8 cellular contexts compared by ENCODE assay signal in genomic region chr11:124801014-124801413, GRCh38. TPM values are rescaled to one million over a fixed set of nuclear protein-coding genes. Genes with fewer than 3 reads are reported as not detected.
DNase-seq lines count a peak whose midpoint lies in the region; ATAC-seq, FAIRE-seq and TF ChIP-seq lines count a peak whose summit lies in the region.

No MANE protein-coding gene starts in this region.

- peak overlapping the region; percentile 83 for H3K4me3 ChIP-seq in ACC112 (ENCODE audit: low read depth, low read length)
- peak overlapping the region; percentile 88 for H3K4me3 ChIP-seq in HEK293 (ENCODE audit: low read depth, low read length)
- peak overlapping the region; percentile 86 for H3K4me3 ChIP-seq in astrocyte (ENCODE audit: insufficient read depth, low read depth, low read length)
- H3K4me3 ChIP-seq in kidney (ENCODE audit: low read length in 2 of 2): peak overlapping the region; percentile 68 to 79

- no peaks in the 10 kb centered on the region for H3K36me3 ChIP-seq in ACC112 (ENCODE audit: insufficient read depth, low read length)
- no peaks in the 10 kb centered on the region for H3K36me3 ChIP-seq in HEK293 (ENCODE audit: control insufficient read depth in 2 of 2, insufficient read depth in 1 of 2, low read length in 2 of 2)
- H3K36me3 ChIP-seq in astrocyte (ENCODE audit: insufficient read depth, low read length): no peaks in the 10 kb centered on the region
- H3K36me3 ChIP-seq in kidney (ENCODE audit: control insufficient read depth in 1 of 2, insufficient read depth in 2 of 2, low read length in 2 of 2): no peaks in the 10 kb centered on the region

- H3K4me2 ChIP-seq in astrocyte (ENCODE audit: low read length): peak overlapping the region; percentile 96

- no peaks in the 10 kb centered on the region for H3K27me3 Mint-ChIP-seq in astrocyte (ENCODE audit: low read depth, unreplicated experiment)

- intact Hi-C loops in kidney (cut with DNase I): no loop called here

- H3K79me2 ChIP-seq in ACC112 (ENCODE audit: control insufficient read depth, insufficient read depth, low read length, unreplicated experiment) (peaks cover 42% of the 10 kb centered on the region), astrocyte (ENCODE audit: insufficient read depth, low read length) (peaks cover 42% of the 10 kb centered on the region)

- H3K27ac ChIP-seq in ACC112 (ENCODE audit: low read depth, low read length) (peak overlapping the region; percentile 92), HEK293 (ENCODE audit: extremely low read depth, low read depth, low read length) (peak overlapping the region; percentile 92; the same call in 1 of the 2 replicates), astrocyte (ENCODE audit: low read depth, low read length) (peak overlapping the region; percentile 92), kidney (ENCODE audit: low read depth in 2 of 2, low read length in 2 of 2) (peak overlapping the region; percentile 97 to 98), substantia nigra (ENCODE audit: low read depth, low read length, poor library complexity, severe bottlenecking) (peak overlapping the region; percentile 88)

- peaks cover 7% of the 10 kb centered on the region for H3K36me3 Mint-ChIP-seq in astrocyte (ENCODE audit: low read depth, unreplicated experiment)

- H3K9me3 Mint-ChIP-seq in astrocyte (ENCODE audit: unreplicated experiment): peaks cover 2% of the 10 kb centered on the region

- H3K27me3 ChIP-seq in ACC112 (ENCODE audit: insufficient read depth, low read length) (no peaks in the 10 kb centered on the region), astrocyte (ENCODE audit: insufficient read depth, low read length) (no peaks in the 10 kb centered on the region)

- POLR2A ChIA-PET in HEK293 (lab: Yijun Ruan, JAX): interaction anchor here (1.3 to 2.3 kb wide), 6 partner anchors 13 to 128 kb away, joined by 4 to 14 read pairs (median 10); partner anchors contain the start of genes SIAE and SPA17

- H3K9me3 ChIP-seq in HEK293 (ENCODE audit: control insufficient read depth, insufficient read depth, low read depth, low read length) (no peaks in the 10 kb centered on the region), astrocyte (ENCODE audit: insufficient read depth, low read depth, low read length) (no peaks in the 10 kb centered on the region), kidney (ENCODE audit: control insufficient read depth in 1 of 2, low read length in 2 of 2) (no peaks in the 10 kb centered on the region)

- peak overlapping the region; percentile 1 for H2AFZ ChIP-seq in ACC112 (ENCODE audit: low read length, unreplicated experiment)
- H2AFZ ChIP-seq in astrocyte (ENCODE audit: low read depth, low read length): peak overlapping the region; percentile 85

- H3K27ac Mint-ChIP-seq in astrocyte (ENCODE audit: unreplicated experiment): peak overlapping the region; percentile 97

- FAIRE-seq in astrocyte (lab: Jason Lieb, UNC) (no peak), kidney (lab: Jason Lieb, UNC) (no peak)

- H3K4me1 Mint-ChIP-seq in astrocyte (ENCODE audit: low read depth, unreplicated experiment): peaks cover 18% of the 10 kb centered on the region

- no peak for ATAC-seq in GM21717 (IDR thresholded peaks at IDR 0.05; ENCODE audit: unreplicated experiment)
- ATAC-seq in HG03378 (IDR thresholded peaks at IDR 0.05; ENCODE audit: unreplicated experiment): no peak

- peak overlapping the region; percentile 89 for H3K4me3 Mint-ChIP-seq in astrocyte (ENCODE audit: unreplicated experiment)

- H4K20me1 ChIP-seq in astrocyte (ENCODE audit: insufficient read depth, low read length): peaks cover 31% of the 10 kb centered on the region

- CTCF ChIA-PET in HEK293 (lab: Yijun Ruan, JAX): interaction anchor here (0.6 to 2.7 kb wide), 8 partner anchors 13 to 248 kb away, joined by 3 to 16 read pairs (median 5); no protein-coding TSS in a partner anchor

- H3K9ac ChIP-seq in astrocyte (ENCODE audit: low read length) (peak overlapping the region; percentile 92), kidney (ENCODE audit: low read length in 2 of 2) (peak overlapping the region in 1 of 2 donors; percentile 60)

- DNase-seq in astrocyte (ENCODE audit: low read depth): peak; percentile 53
- no peak for DNase-seq in kidney
- no peak for DNase-seq in substantia nigra (lab: John Stamatoyannopoulos, UW)
- no peak for DNase-seq in GDM1 (lab: John Stamatoyannopoulos, UW)

- no peak for TF ChIP-seq CTCF in HEK293 (tag by site-specific recombination; IDR thresholded peaks at IDR 0.05)
- TF ChIP-seq CTCF in astrocyte (IDR thresholded peaks at IDR 0.05; ENCODE audit: insufficient read depth, low read depth, low read length): no peak
- no peak for TF ChIP-seq CTCF in kidney (IDR thresholded peaks at IDR 0.05; ENCODE audit: borderline replicate concordance, extremely low read depth, insufficient read depth)

- H3K4me1 ChIP-seq in ACC112 (ENCODE audit: control insufficient read depth, insufficient read depth, low read length, unreplicated experiment) (peaks cover 26% of the 10 kb centered on the region), HEK293 (ENCODE audit: control insufficient read depth, insufficient read depth, low read length) (no peaks in the 10 kb centered on the region), astrocyte (ENCODE audit: insufficient read depth, low read length) (peaks cover 14% of the 10 kb centered on the region), kidney (ENCODE audit: control insufficient read depth in 1 of 2, insufficient read depth in 1 of 2, low read depth in 1 of 2, low read length in 2 of 2) (peaks cover 0 to 12% of the 10 kb centered on the region in 2 donors)

TF ChIP-seq in HEK293, 187 proteins besides CTCF, POLR2A, EP300 and RAD21:
- TF ChIP-seq ZBTB44 (tag by site-specific recombination; IDR thresholded peaks at IDR 0.05) (no peak), ZNF560 (tag by site-specific recombination; IDR thresholded peaks at IDR 0.05; ENCODE audit: borderline replicate concordance) (no peak), ZFP41 (tag by site-specific recombination; IDR thresholded peaks at IDR 0.05; ENCODE audit: borderline replicate concordance) (no peak), ZNF423 (tag by site-specific recombination; IDR thresholded peaks at IDR 0.05) (no peak), KLF1 (tag by site-specific recombination; IDR thresholded peaks at IDR 0.05) (no peak), GLI4 (tag by site-specific recombination; IDR thresholded peaks at IDR 0.05) (no peak), ZNF175 (tag by site-specific recombination; IDR thresholded peaks at IDR 0.05) (no peak), ZNF184 (tag by site-specific recombination; IDR thresholded peaks at IDR 0.05) (no peak), ZNF776 (tag by site-specific recombination; IDR thresholded peaks at IDR 0.05; ENCODE audit: borderline replicate concordance) (no peak), ZNF501 (tag by site-specific recombination; IDR thresholded peaks at IDR 0.05) (no peak)
- TF ChIP-seq, protein P1, sequence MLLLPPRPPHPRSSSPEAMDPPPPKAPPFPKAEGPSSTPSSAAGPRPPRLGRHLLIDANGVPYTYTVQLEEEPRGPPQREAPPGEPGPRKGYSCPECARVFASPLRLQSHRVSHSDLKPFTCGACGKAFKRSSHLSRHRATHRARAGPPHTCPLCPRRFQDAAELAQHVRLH (tag by site-specific recombination; IDR thresholded peaks at IDR 0.05): no peak

RNA-seq across cellular contexts. Expression of gene MSANTD2, which starts 0.8 kb away (rescaled TPM):
- total RNA-seq in astrocyte (13.7 and 18.7 TPM in 2 replicates), kidney (16.4 TPM)
- 6.5 TPM for polyA plus RNA-seq in kidney (ENCODE audit: insufficient read depth, low read depth, low replicate concordance)

RNA-seq across cellular contexts. Expression of gene ESAM, which starts 38.9 kb away (rescaled TPM):
- total RNA-seq in astrocyte (9.4 and 22.0 TPM in 2 replicates), kidney (63.0 TPM)
- polyA plus RNA-seq in kidney (ENCODE audit: insufficient read depth, low read depth, low replicate concordance): 85.8 TPM

RNA-seq across cellular contexts. Expression of gene VSIG2, which starts 49.0 kb away (rescaled TPM):
- 0.18 TPM in 1 of 2 replicates, not detected in the other for total RNA-seq in astrocyte
- total RNA-seq in kidney: 3.9 TPM
- polyA plus RNA-seq in kidney (ENCODE audit: insufficient read depth, low read depth, low replicate concordance): 11.7 TPM
